In the genomic region with DNA sequence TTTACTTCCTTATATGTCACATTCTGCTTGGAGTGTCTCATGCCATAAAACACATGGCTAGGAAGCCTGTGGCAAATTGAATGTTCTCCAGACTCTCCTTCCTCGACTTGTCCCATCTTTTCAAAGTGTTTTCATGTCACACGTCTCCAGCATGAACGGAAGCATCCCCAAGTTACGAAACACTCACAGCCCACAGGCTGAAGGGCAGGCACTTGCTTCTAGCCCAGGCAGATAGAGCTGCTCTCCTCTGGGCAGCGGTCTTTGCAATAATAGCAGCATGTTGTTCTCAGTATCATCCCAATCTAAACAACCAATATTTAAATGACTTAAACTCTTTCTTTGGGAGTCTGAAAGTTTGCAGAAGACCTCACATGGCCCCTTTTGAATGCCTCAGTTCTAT, we compare ENCODE assay signal across 23 cellular contexts.
DNase-seq lines count a peak whose midpoint lies in the region; ATAC-seq and TF ChIP-seq lines count a peak whose summit lies in the region.
"Had no signal": no experiment of that assay in that cellular context is flagged by ENCODE, and none has a peak within 500 bp of the region (broad histone marks: within the 10 kb centered on the region; RNA-seq: fewer than 3 reads in every experiment).

No MANE protein-coding gene starts in this region.

- no peak overlapping the region for H3K27ac ChIP-seq in mammary epithelial cell (ENCODE audit: insufficient read depth, low read depth, low read length)
- H3K27ac ChIP-seq in thyroid gland: no peak overlapping the region
- H3K27ac ChIP-seq in WERI-Rb-1: no peak overlapping the region
- H3K27ac ChIP-seq in SK-N-SH (ENCODE audit: low read depth in 2 of 2, low read length in 1 of 2): no peak overlapping the region
- H3K27ac ChIP-seq: HL-60, SJSA1 had no signal

- intact Hi-C loops in mammary epithelial cell (cut with micrococcal nuclease): no loop called here
- intact Hi-C loops in MCF 10A (cut with micrococcal nuclease): no loop called here
- intact Hi-C loops in thyroid gland (cut with DNase I): no loop called here

- no peaks in the 10 kb centered on the region for H3K36me3 ChIP-seq in mammary epithelial cell (ENCODE audit: insufficient read depth, low read length)
- no peaks in the 10 kb centered on the region for H3K36me3 ChIP-seq in thyroid gland
- H3K36me3 ChIP-seq in WERI-Rb-1: no peaks in the 10 kb centered on the region
- no peaks in the 10 kb centered on the region for H3K36me3 ChIP-seq in SK-N-SH (replicated peaks in 1 of 2; ENCODE audit: control insufficient read depth in 1 of 2, insufficient read depth in 2 of 2, low read length in 1 of 2)
- H3K36me3 ChIP-seq: SJSA1 had no signal

- ATAC-seq in left lobe of liver: peak; percentile 23
- ATAC-seq: CD8-positive, alpha-beta T cell; GM23338; Panc1 had no signal

- 0% methylated on average over 5 of the region's 5 CpGs for WGBS in mammary epithelial cell (ENCODE audit: low coverage, missing lambda C conversion rate)
- WGBS in thyroid gland, 2 donors: 39 to 64% methylated on average over 5 of the region's 5 CpGs
- WGBS in SK-N-SH (ENCODE audit: low lambda C conversion rate): 75% methylated on average over 5 of the region's 5 CpGs

- BruUV-seq in mammary epithelial cell (replicated peaks; lab: Mats Ljungman, UMichigan) (no TSS peak), MCF 10A (replicated peaks; lab: Mats Ljungman, UMichigan) (no TSS peak)

- H3K9me3 ChIP-seq in mammary epithelial cell (replicated peaks; ENCODE audit: insufficient read depth, low read length) (no peaks in the 10 kb centered on the region), thyroid gland (no peaks in the 10 kb centered on the region), WERI-Rb-1 (ENCODE audit: severe bottlenecking) (peaks cover 3% of the 10 kb centered on the region), SK-N-SH (no peaks in the 10 kb centered on the region)
- H3K9me3 ChIP-seq: SJSA1 had no signal

- DNase-seq in mammary epithelial cell (no peak), MCF 10A (ENCODE audit: unreplicated experiment) (no peak), NB4 (ENCODE audit: low read depth) (peak; percentile 4), left lobe of liver (ENCODE audit: low spot score) (no peak), thyroid gland (peak; percentile 23 to 51), WERI-Rb-1 (no peak), SK-N-SH (no peak)
- DNase-seq: AML-193; C1 segment of cervical spinal cord; CD8-positive, alpha-beta T cell; DMS153; HCEC 1CT; KBM-7; MV-4-11; NCI-H1694; NCI-H2081; NCI-H2171 treated with DMSO at 0.1 percent for 48 hours; NCI-H524 treated with DMSO at 0.1 percent for 48 hours; NCI-H82 had no signal

- H3F3A ChIP-seq in SK-N-SH (replicated peaks; ENCODE audit: insufficient read depth): no peaks in the 10 kb centered on the region

- POLR2A ChIA-PET in MCF 10A (lab: Yijun Ruan, JAX): no interaction called here
- POLR2A ChIA-PET in SK-N-SH (lab: Yijun Ruan, JAX): no interaction called here

- no peaks in the 10 kb centered on the region for H3K79me2 ChIP-seq in mammary epithelial cell (ENCODE audit: insufficient read depth, low read length)
- H3K79me2 ChIP-seq in SK-N-SH (ENCODE audit: insufficient read depth): no peaks in the 10 kb centered on the region

- no peak for TF ChIP-seq RAD21 in SK-N-SH (IDR thresholded peaks at IDR 0.05; ENCODE audit: low read length)

- no peak overlapping the region for H3K4me2 ChIP-seq in mammary epithelial cell (ENCODE audit: insufficient read depth, low read depth, low read length)
- no peak overlapping the region for H3K4me2 ChIP-seq in SK-N-SH
- H3K4me2 ChIP-seq: GM23338 had no signal

- H3K4me1 ChIP-seq in mammary epithelial cell (ENCODE audit: insufficient read depth, low read length) (no peaks in the 10 kb centered on the region), thyroid gland (no peaks in the 10 kb centered on the region), SK-N-SH (ENCODE audit: control insufficient read depth in 1 of 2, insufficient read depth in 2 of 2, low read depth in 1 of 2, low read length in 1 of 2) (no peaks in the 10 kb centered on the region; a peak in 1 of 4 replicates)
- H3K4me1 ChIP-seq: SJSA1 had no signal

- CTCF ChIA-PET in mammary epithelial cell (lab: Charles Lee; ENCODE audit: low non-redundant PET): no interaction called here
- CTCF ChIA-PET in MCF 10A (lab: Yijun Ruan, JAX): no interaction called here
- CTCF ChIA-PET in SK-N-SH (lab: Yijun Ruan, JAX): no interaction called here

- H3K27me3 Mint-ChIP-seq in MCF 10A (ENCODE audit: insufficient read depth, unreplicated experiment): no peaks in the 10 kb centered on the region

- no peak for TF ChIP-seq POLR2A in NB4 (IDR thresholded peaks at IDR 0.05; ENCODE audit: extremely low read depth, insufficient read length)
- no peak for TF ChIP-seq POLR2A in thyroid gland (IDR thresholded peaks at IDR 0.05)

- H3K9me2 ChIP-seq in SK-N-SH: no peaks in the 10 kb centered on the region

- no peak for TF ChIP-seq EP300 in SK-N-SH (IDR thresholded peaks at IDR 0.05; ENCODE audit: borderline replicate concordance in 1 of 2, low read depth in 1 of 2, low read length in 1 of 2)

- in situ Hi-C loops in mammary epithelial cell (cut with MboI; ENCODE audit: low sequenced_read_pairs in 2 of 2): no loop called here

- no peak overlapping the region for H3K27ac Mint-ChIP-seq in MCF 10A (ENCODE audit: low read depth, unreplicated experiment)
- H3K27ac Mint-ChIP-seq: CD8-positive, alpha-beta T cell; GM23338 had no signal

- TF ChIP-seq CTCF in mammary epithelial cell (conservative IDR thresholded peaks at IDR 0.05 in 1 of 2, IDR thresholded peaks at IDR 0.05 in 1 of 2; ENCODE audit: extremely low read depth in 1 of 2, insufficient read depth in 1 of 2, low read depth in 1 of 2, low read length in 2 of 2) (no peak), MCF 10A (IDR thresholded peaks at IDR 0.05; ENCODE audit: unreplicated experiment) (no peak), NB4 (IDR thresholded peaks at IDR 0.05; ENCODE audit: low read depth, low read length) (no peak), thyroid gland (IDR thresholded peaks at IDR 0.05) (no peak), WERI-Rb-1 (IDR thresholded peaks at IDR 0.05; ENCODE audit: low read depth, low read length) (no peak), SK-N-SH (IDR thresholded peaks at IDR 0.05) (no peak)

- H4K20me1 ChIP-seq in mammary epithelial cell (ENCODE audit: insufficient read depth, low read length) (no peaks in the 10 kb centered on the region), SK-N-SH (ENCODE audit: insufficient read depth) (no peaks in the 10 kb centered on the region)

- H2AFZ ChIP-seq in mammary epithelial cell (ENCODE audit: low read depth, low read length) (peak overlapping the region; percentile 75), SK-N-SH (ENCODE audit: low read depth) (no peak overlapping the region)
- H2AFZ ChIP-seq: GM23338 had no signal

- H3K9me3 Mint-ChIP-seq in MCF 10A (ENCODE audit: unreplicated experiment): peaks cover 6% of the 10 kb centered on the region

- H3K4me3 Mint-ChIP-seq in MCF 10A (ENCODE audit: unreplicated experiment): no peak overlapping the region
- H3K4me3 Mint-ChIP-seq: CD8-positive, alpha-beta T cell; GM23338 had no signal

- no peak overlapping the region for H3K9ac ChIP-seq in mammary epithelial cell (ENCODE audit: insufficient read depth, low read length)
- no peak overlapping the region for H3K9ac ChIP-seq in SK-N-SH

- H3K4me1 Mint-ChIP-seq in MCF 10A (ENCODE audit: insufficient read depth, unreplicated experiment): no peaks in the 10 kb centered on the region

- H3K4me3 ChIP-seq in mammary epithelial cell (replicated peaks in 1 of 3; ENCODE audit: insufficient read depth in 1 of 3, low read depth in 2 of 3, low read length in 3 of 3) (no peak overlapping the region), NB4 (ENCODE audit: low read depth, low read length) (no peak overlapping the region), thyroid gland (replicated peaks in 1 of 3) (no peak overlapping the region), WERI-Rb-1 (ENCODE audit: low read depth, low read length) (no peak overlapping the region), SK-N-SH (ENCODE audit: low read depth in 2 of 2, low read length in 1 of 2) (no peak overlapping the region)
- H3K4me3 ChIP-seq: GM23338, SJSA1 had no signal

- no peaks in the 10 kb centered on the region for H3K36me3 Mint-ChIP-seq in MCF 10A (ENCODE audit: insufficient read depth, unreplicated experiment)
- H3K36me3 Mint-ChIP-seq: CD8-positive, alpha-beta T cell had no signal

- H3K27me3 ChIP-seq in mammary epithelial cell (ENCODE audit: insufficient read depth, low read length): no peaks in the 10 kb centered on the region
- H3K27me3 ChIP-seq in thyroid gland: no peaks in the 10 kb centered on the region
- no peaks in the 10 kb centered on the region for H3K27me3 ChIP-seq in WERI-Rb-1 (ENCODE audit: insufficient read depth, low read depth, severe bottlenecking)
- H3K27me3 ChIP-seq in SK-N-SH (ENCODE audit: insufficient read depth): no peaks in the 10 kb centered on the region
- H3K27me3 ChIP-seq: SJSA1 had no signal

- dilution Hi-C loops in mammary epithelial cell (cut with HindIII; ENCODE audit: low sequenced_read_pairs): no loop called here

TF ChIP-seq in SK-N-SH, 30 proteins besides CTCF, POLR2A, EP300 and RAD21 (continues in another document):
- TF ChIP-seq GATA2 (CRISPR knock-in tag; IDR thresholded peaks at IDR 0.05) (no peak), JUND (IDR thresholded peaks at IDR 0.05) (no peak), TEAD4 (IDR thresholded peaks at IDR 0.05; ENCODE audit: borderline replicate concordance, insufficient read depth) (no peak), GABPA (IDR thresholded peaks at IDR 0.05; ENCODE audit: low read depth) (no peak), RXRA (IDR thresholded peaks at IDR 0.05; ENCODE audit: borderline replicate concordance, low read depth) (no peak), SIN3A (IDR thresholded peaks at IDR 0.05; ENCODE audit: borderline replicate concordance, low read depth, low read length) (no peak)

Comparison
In these comparisons a context has a peak if more than half of its experiments do, and no peak if none do; other contexts are left out.
1. DNase-seq: peak in NB4 (single experiment) and thyroid gland (2 of 2); none in mammary epithelial cell (single experiment), MCF 10A (single experiment), left lobe of liver (single experiment), WERI-Rb-1 (single experiment) and SK-N-SH (single experiment).